Comparison of ENCODE assay signal across 9 cellular contexts in the genomic region with DNA sequence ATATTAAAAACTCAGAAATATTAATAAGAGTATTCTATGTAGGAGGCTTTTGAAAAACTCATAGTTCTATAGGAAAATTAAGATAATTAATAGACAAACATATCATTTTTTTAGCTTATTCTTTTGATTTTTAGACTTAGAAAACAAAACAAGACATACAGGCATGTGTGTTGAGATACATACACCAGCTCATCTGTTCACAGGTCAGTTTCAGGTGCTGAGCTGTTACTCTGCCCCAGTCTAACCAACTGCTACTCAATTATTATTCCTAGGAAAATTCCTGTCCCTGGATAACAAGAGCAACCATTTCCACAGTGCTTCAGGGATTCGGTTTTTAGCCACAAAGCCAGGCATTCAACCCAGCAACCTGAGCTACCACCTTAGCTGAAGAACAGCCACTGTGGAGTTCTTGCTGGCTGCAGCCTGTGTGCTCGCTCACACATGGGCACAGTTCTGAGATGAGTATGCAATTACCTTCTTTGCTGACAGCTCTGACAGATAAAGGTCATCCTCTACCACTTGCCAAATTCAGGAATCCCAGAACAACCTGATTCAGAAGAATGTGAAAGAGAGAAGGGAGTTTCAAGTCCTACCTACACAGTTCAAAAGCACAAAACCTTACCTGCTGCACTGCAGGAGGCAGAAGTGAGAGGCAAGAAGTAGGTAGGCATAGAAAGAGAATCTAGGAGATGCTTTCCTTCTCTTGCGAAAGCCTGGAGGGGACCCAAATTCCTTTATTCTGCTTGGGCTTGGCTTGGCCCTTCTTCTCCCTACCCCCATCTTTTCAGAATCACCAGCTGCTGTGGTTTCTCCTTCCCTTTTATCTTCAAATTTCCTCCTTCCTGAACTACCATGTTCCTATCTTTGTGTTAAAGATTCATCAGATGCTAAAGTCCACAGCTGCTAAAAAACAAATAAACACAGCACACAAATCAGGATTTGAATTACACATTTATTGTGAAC.
A peak's percentile ranks its signal among the peaks of the same experiment; 100 is the strongest.
DNase-seq lines count a peak whose midpoint lies in the region; ATAC-seq and TF ChIP-seq lines count a peak whose summit lies in the region.
"Had no signal": no experiment of that assay in that cellular context is flagged by ENCODE, and none has a peak within 500 bp of the region (broad histone marks: within the 10 kb centered on the region; RNA-seq: fewer than 3 reads in every experiment).

No MANE protein-coding gene starts in this region.

- TF ChIP-seq CTCF in KMS-11 (conservative IDR thresholded peaks at IDR 0.05; ENCODE audit: low read depth, low read length) (no peak), adrenal gland (IDR thresholded peaks at IDR 0.05) (no peak)

- H3K9me3 ChIP-seq in adrenal gland (replicated peaks in 1 of 3): no peaks in the 10 kb centered on the region

- no peaks in the 10 kb centered on the region for H3K79me2 ChIP-seq in KMS-11 (ENCODE audit: insufficient read depth, low read depth)

- peak overlapping the region; percentile 6; the same call in 1 of the 2 replicates for H3K27ac ChIP-seq in KMS-11
- peak overlapping the region in 3 of 5 donors; percentile 9 to 61 (median 61) for H3K27ac ChIP-seq in adrenal gland

- ATAC-seq in GM18858 (IDR thresholded peaks at IDR 0.05; ENCODE audit: unreplicated experiment) (no peak), GM21526 (IDR thresholded peaks at IDR 0.05; ENCODE audit: low FRiP score, unreplicated experiment) (no peak), GM21515 (IDR thresholded peaks at IDR 0.05; ENCODE audit: unreplicated experiment) (no peak)

- no peak overlapping the region for H2AFZ ChIP-seq in KMS-11 (ENCODE audit: low read depth)

- DNase-seq in GM03348 (ENCODE audit: low spot score) (peak; percentile 73), adrenal gland (peak in 1 of 7 donors; percentile 30), mucosa of gallbladder (ENCODE audit: low spot score) (peak; percentile 42), NAMALWA (ENCODE audit: low spot score) (no peak)
- DNase-seq: stimulated activated naive CD4-positive, alpha-beta T cell treated with Interleukin-2 at 50 U/mL for 16 hours had no signal

- intact Hi-C loops in adrenal gland (cut with DNase I): no loop called here

- peak in 1 of 2 donors; percentile 33 for TF ChIP-seq POLR2A in adrenal gland (IDR thresholded peaks at IDR 0.05)

- H3K36me3 ChIP-seq in KMS-11 (ENCODE audit: insufficient read depth) (no peaks in the 10 kb centered on the region), adrenal gland (replicated peaks in 1 of 2) (no peaks in the 10 kb centered on the region)

- no peaks in the 10 kb centered on the region for H3K27me3 ChIP-seq in KMS-11 (ENCODE audit: insufficient read depth, low read depth)
- H3K27me3 ChIP-seq in adrenal gland: no peaks in the 10 kb centered on the region

- H3K4me3 ChIP-seq in KMS-11 (IDR thresholded peaks at IDR 0.05; ENCODE audit: insufficient read depth, low read depth, low read length) (no peak overlapping the region), adrenal gland (no peak overlapping the region)

- no peak overlapping the region for H3K9ac ChIP-seq in KMS-11

- no peaks in the 10 kb centered on the region for H4K20me1 ChIP-seq in KMS-11 (ENCODE audit: insufficient read depth)

- peaks cover 55% of the 10 kb centered on the region for H3K4me1 ChIP-seq in KMS-11 (ENCODE audit: low read depth, poor library complexity, severe bottlenecking)
- H3K4me1 ChIP-seq in adrenal gland (replicated peaks in 1 of 2): peaks cover 32 to 44% of the 10 kb centered on the region in 2 donors

- peak overlapping the region; percentile 15; the same call in 1 of the 2 replicates for H3K4me2 ChIP-seq in KMS-11

- 40 to 59% (median 47%) methylated on average over 2 to 3 of the region's 3 CpGs for WGBS in adrenal gland, 4 donors
